In the genomic region with DNA sequence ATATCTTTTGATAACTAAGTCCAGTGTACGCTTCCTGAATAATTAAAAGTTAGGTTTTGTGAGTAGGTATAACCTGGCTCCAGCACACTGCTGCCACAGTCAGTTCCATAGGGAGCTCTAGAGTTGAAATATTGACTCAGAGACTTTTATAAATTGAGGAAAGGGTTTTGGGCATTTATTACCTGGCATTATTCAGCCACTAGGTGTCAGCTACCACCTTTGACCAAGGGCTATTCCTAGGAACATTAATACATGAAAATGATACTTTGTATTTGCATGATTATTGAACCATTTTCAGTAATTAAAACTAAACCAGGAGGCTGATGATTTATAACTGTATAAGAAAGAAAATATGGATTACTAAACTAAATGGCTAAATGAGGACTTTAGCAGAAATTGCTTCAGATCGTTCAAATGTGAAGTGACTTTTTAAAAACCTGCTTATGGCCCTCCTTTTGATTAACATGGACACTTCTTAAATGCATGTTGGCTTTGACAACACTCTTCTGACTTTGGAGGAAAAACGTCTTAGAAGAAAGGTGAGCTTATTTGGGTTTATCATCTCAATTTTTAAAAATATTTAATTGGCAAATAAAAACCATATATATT, we compare ENCODE assay signal across 9 cellular contexts.
A peak's percentile ranks its signal among the peaks of the same experiment; 100 is the strongest.
DNase-seq lines count a peak whose midpoint lies in the region; FAIRE-seq and TF ChIP-seq lines count a peak whose summit lies in the region.
"Had no signal": no experiment of that assay in that cellular context is flagged by ENCODE, and none has a peak within 500 bp of the region (broad histone marks: within the 10 kb centered on the region; RNA-seq: fewer than 3 reads in every experiment).

No MANE protein-coding gene starts in this region.

- H3K4me3 ChIP-seq in mammary epithelial cell (replicated peaks in 1 of 3; ENCODE audit: insufficient read depth in 1 of 3, low read depth in 2 of 3, low read length in 3 of 3) (no peak overlapping the region), small intestine (ENCODE audit: low read depth in 1 of 2, low read length in 2 of 2) (no peak overlapping the region)
- no peak overlapping the region for H3K4me3 ChIP-seq in CD4-positive, alpha-beta memory T cell (ENCODE audit: low read length in 2 of 2)
- H3K4me3 ChIP-seq: skin epidermis had no signal

- in situ Hi-C loops in mammary epithelial cell (cut with MboI; ENCODE audit: low sequenced_read_pairs in 2 of 2): loop anchor here in 1 of 2 donors (5.0 kb wide), 1 partner anchor 210 kb away; no protein-coding TSS in a partner anchor

- 62% methylated on average over 3 of the region's 3 CpGs for WGBS in mammary epithelial cell (ENCODE audit: low coverage, missing lambda C conversion rate)
- WGBS in small intestine, 3 donors: 60 to 69% (median 64%) methylated on average over 3 of the region's 3 CpGs

- POLR2A ChIA-PET in CD4-positive, alpha-beta memory T cell (lab: Charles Lee; ENCODE audit: partially characterized antibody): no interaction called here

- no peaks in the 10 kb centered on the region for H3K27me3 Mint-ChIP-seq in CD4-positive, alpha-beta memory T cell

- H3K36me3 ChIP-seq in mammary epithelial cell (ENCODE audit: insufficient read depth, low read length) (no peaks in the 10 kb centered on the region), small intestine (ENCODE audit: control insufficient read depth in 2 of 2, insufficient read depth in 2 of 2, low read length in 2 of 2) (no peaks in the 10 kb centered on the region)
- H3K36me3 ChIP-seq in CD4-positive, alpha-beta memory T cell (ENCODE audit: insufficient read depth, low read length): no peaks in the 10 kb centered on the region

- intact Hi-C loops in mammary epithelial cell (cut with micrococcal nuclease): loop anchor here (1.0 to 10.0 kb wide), 5 partner anchors 209 to 566 kb away; no protein-coding TSS in a partner anchor
- intact Hi-C loops in CD4-positive, alpha-beta memory T cell (cut with micrococcal nuclease): no loop called here

- no peaks in the 10 kb centered on the region for H3K9me3 Mint-ChIP-seq in CD4-positive, alpha-beta memory T cell

- CTCF ChIA-PET in mammary epithelial cell (lab: Charles Lee; ENCODE audit: low non-redundant PET): interaction anchor here (0.6 to 1.7 kb wide), 3 partner anchors 13 to 387 kb away, joined by 8 to 17 read pairs (median 8); no protein-coding TSS in a partner anchor
- CTCF ChIA-PET in CD4-positive, alpha-beta memory T cell (lab: Charles Lee; ENCODE audit: partially characterized antibody): interaction anchor here (1.2 kb wide), 1 partner anchor 566 kb away, joined by 4 read pairs; no protein-coding TSS in a partner anchor

- no peak overlapping the region for H3K4me2 ChIP-seq in mammary epithelial cell (ENCODE audit: insufficient read depth, low read depth, low read length)

- no peaks in the 10 kb centered on the region for H4K20me1 ChIP-seq in mammary epithelial cell (ENCODE audit: insufficient read depth, low read length)

- H3K9me3 ChIP-seq in mammary epithelial cell (replicated peaks; ENCODE audit: insufficient read depth, low read length): no peaks in the 10 kb centered on the region
- H3K9me3 ChIP-seq in small intestine (ENCODE audit: control insufficient read depth, low read depth): no peaks in the 10 kb centered on the region
- no peaks in the 10 kb centered on the region for H3K9me3 ChIP-seq in CD4-positive, alpha-beta memory T cell (ENCODE audit: control insufficient read depth in 1 of 2, low read length in 2 of 2)

- no peak overlapping the region for H3K27ac ChIP-seq in mammary epithelial cell (ENCODE audit: insufficient read depth, low read depth, low read length)
- no peak overlapping the region for H3K27ac ChIP-seq in small intestine (ENCODE audit: low read depth in 1 of 2, low read length in 1 of 2)
- no peak overlapping the region for H3K27ac ChIP-seq in CD4-positive, alpha-beta memory T cell (ENCODE audit: low read depth, low read length)
- H3K27ac ChIP-seq: skin epidermis had no signal

- H3K4me1 ChIP-seq in mammary epithelial cell (ENCODE audit: insufficient read depth, low read length): no peaks in the 10 kb centered on the region
- no peaks in the 10 kb centered on the region for H3K4me1 ChIP-seq in small intestine (ENCODE audit: control insufficient read depth in 2 of 2, insufficient read depth in 1 of 2, low read depth in 1 of 2, low read length in 1 of 2)
- no peaks in the 10 kb centered on the region for H3K4me1 ChIP-seq in CD4-positive, alpha-beta memory T cell (ENCODE audit: insufficient read depth, low read length)

- peak; percentile 67 to 76 for TF ChIP-seq CTCF in mammary epithelial cell (conservative IDR thresholded peaks at IDR 0.05 in 1 of 2, IDR thresholded peaks at IDR 0.05 in 1 of 2; ENCODE audit: extremely low read depth in 1 of 2, insufficient read depth in 1 of 2, low read depth in 1 of 2, low read length in 2 of 2)

- BruUV-seq in mammary epithelial cell (replicated peaks; lab: Mats Ljungman, UMichigan): no TSS peak

- no peak overlapping the region for H3K4me3 Mint-ChIP-seq in CD4-positive, alpha-beta memory T cell

- H2AFZ ChIP-seq in mammary epithelial cell (ENCODE audit: low read depth, low read length): no peak overlapping the region

- dilution Hi-C loops in mammary epithelial cell (cut with HindIII; ENCODE audit: low sequenced_read_pairs): no loop called here

- no peak overlapping the region for H3K27ac Mint-ChIP-seq in CD4-positive, alpha-beta memory T cell

- no peaks in the 10 kb centered on the region for H3K27me3 ChIP-seq in mammary epithelial cell (ENCODE audit: insufficient read depth, low read length)
- no peaks in the 10 kb centered on the region for H3K27me3 ChIP-seq in small intestine (ENCODE audit: control insufficient read depth in 2 of 2, insufficient read depth in 2 of 2, low read length in 2 of 2)
- H3K27me3 ChIP-seq in CD4-positive, alpha-beta memory T cell (ENCODE audit: insufficient read depth, low read length): no peaks in the 10 kb centered on the region

- peak; percentile 47 for DNase-seq in NCI-H82 (lab: John Stamatoyannopoulos, UW)
- no peak for DNase-seq in NCI-H82 treated with DMSO at 0.1 percent for 48 hours (lab: John Stamatoyannopoulos, UW; ENCODE audit: unreplicated experiment)
- DNase-seq in LoVo (ENCODE audit: low spot score): peak; percentile 46
- DNase-seq in mammary epithelial cell: peak; percentile 32
- DNase-seq in small intestine: peak; percentile 8
- no peak for DNase-seq in activated CD8-positive, alpha-beta memory T cell treated with anti-CD3 and anti-CD28 coated beads, Interleukin-2, amount 50 U/mL, for 48 hours
- no peak for DNase-seq in CD4-positive, alpha-beta memory T cell
- DNase-seq in HuH-7.5 (ENCODE audit: low spot score): no peak

- no peak overlapping the region for H3K9ac ChIP-seq in mammary epithelial cell (ENCODE audit: insufficient read depth, low read length)

- no peaks in the 10 kb centered on the region for H3K36me3 Mint-ChIP-seq in CD4-positive, alpha-beta memory T cell

- no peak for FAIRE-seq in small intestine (lab: Jason Lieb, UNC)

- H3K4me1 Mint-ChIP-seq in CD4-positive, alpha-beta memory T cell: no peaks in the 10 kb centered on the region

- no peaks in the 10 kb centered on the region for H3K79me2 ChIP-seq in mammary epithelial cell (ENCODE audit: insufficient read depth, low read length)

Comparison
In these comparisons a context has a peak if more than half of its experiments do, and no peak if none do; other contexts are left out.
1. DNase-seq: peak in NCI-H82 (single experiment), LoVo (single experiment), mammary epithelial cell (single experiment) and small intestine (single experiment); none in NCI-H82 treated with DMSO at 0.1 percent for 48 hours (single experiment), activated CD8-positive, alpha-beta memory T cell treated with anti-CD3 and anti-CD28 coated beads, Interleukin-2, amount 50 U/mL, for 48 hours (single experiment), CD4-positive, alpha-beta memory T cell (0 of 5) and HuH-7.5 (single experiment).